In the genomic region with DNA sequence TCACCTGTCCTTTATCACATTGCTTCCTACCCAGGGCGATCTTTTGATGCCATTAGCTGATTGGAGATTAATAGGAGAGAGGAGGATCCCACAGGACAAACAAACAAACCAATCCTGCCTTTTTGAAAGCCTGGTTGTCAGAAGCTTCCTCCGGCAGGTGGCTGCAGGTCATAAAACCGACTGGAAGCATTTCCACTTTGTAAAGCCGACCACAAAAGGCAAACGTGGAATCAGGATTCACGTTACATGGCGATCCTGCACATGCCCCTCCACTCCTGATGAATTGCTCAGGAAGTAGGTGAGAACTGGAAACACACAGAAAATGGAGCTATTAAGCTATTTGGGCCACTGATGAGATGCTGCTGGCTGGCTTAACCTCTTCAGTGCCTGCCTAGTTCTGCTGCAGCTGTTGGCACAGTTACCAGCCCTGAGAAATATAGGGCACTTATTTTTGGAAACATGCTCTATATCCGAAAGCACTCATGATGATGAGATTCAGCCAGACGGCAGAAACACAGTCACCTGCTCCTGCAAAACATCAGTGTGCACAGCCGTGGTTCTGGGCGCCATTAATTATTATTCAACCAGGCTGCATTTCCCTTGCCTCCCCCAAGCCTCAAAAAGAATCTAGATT, we compare ENCODE assay signal across 13 cellular contexts.
A peak's percentile ranks its signal among the peaks of the same experiment; 100 is the strongest.
DNase-seq lines count a peak whose midpoint lies in the region; ATAC-seq, FAIRE-seq and TF ChIP-seq lines count a peak whose summit lies in the region.
"Had no signal": no experiment of that assay in that cellular context is flagged by ENCODE, and none has a peak within 500 bp of the region (broad histone marks: within the 10 kb centered on the region; RNA-seq: fewer than 3 reads in every experiment).

No MANE protein-coding gene starts in this region.

- DNase-seq in DMS153 (lab: John Stamatoyannopoulos, UW) = peak; percentile 97
- DNase-seq in NCI-H1694 (lab: John Stamatoyannopoulos, UW) = peak; percentile 36
- peak; percentile 91 for DNase-seq in SHP77 (lab: John Stamatoyannopoulos, UW)
- peak in 1 of 3 donors; percentile 3 for DNase-seq in mucosa of descending colon
- DNase-seq in GM12892 (ENCODE audit: insufficient read length) = no peak
- no peak for DNase-seq in activated CD4-positive, alpha-beta T cell treated with anti-CD3 and anti-CD28 coated beads, Interleukin-2, amount 50 U/mL, for 1 hour
- no peak for DNase-seq in SIG-M5 (lab: John Stamatoyannopoulos, UW)
- DNase-seq: activated gamma-delta T cell treated with Interleukin-2 at 50 U/mL for 16 hours; effector CD8-positive, alpha-beta T cell; foreskin keratinocyte; immature natural killer cell had no signal

- no peak for TF ChIP-seq CTCF in mucosa of descending colon (IDR thresholded peaks at IDR 0.05)

- H3K4me3 ChIP-seq in mucosa of descending colon = no peak overlapping the region

- TF ChIP-seq POLR2A in GM12892 (IDR thresholded peaks at IDR 0.05; ENCODE audit: low read depth, low read length) = no peak

- ATAC-seq in mucosa of descending colon = peak; percentile 22
- ATAC-seq in HG02642 (IDR thresholded peaks at IDR 0.05; ENCODE audit: poor library complexity, unreplicated experiment) = no peak
- ATAC-seq: foreskin keratinocyte had no signal

- FAIRE-seq in GM12892 (lab: Jason Lieb, UNC) = no peak
- FAIRE-seq: TTC549 had no signal

- no peaks in the 10 kb centered on the region for H3K9me3 ChIP-seq in mucosa of descending colon

- H3K36me3 ChIP-seq in mucosa of descending colon (ENCODE audit: low read depth) = no peaks in the 10 kb centered on the region

- intact Hi-C loops in mucosa of descending colon (cut with DNase I, micrococcal nuclease) = no loop called here

- H3K4me1 ChIP-seq in mucosa of descending colon (ENCODE audit: low read depth) = no peaks in the 10 kb centered on the region
- H3K4me1 ChIP-seq: foreskin keratinocyte had no signal

Comparison
In these comparisons a context has a peak if more than half of its experiments do, and no peak if none do; other contexts are left out.
1. DNase-seq: peak in DMS153 (single experiment), NCI-H1694 (single experiment) and SHP77 (2 of 2); none in GM12892 (single experiment), activated CD4-positive, alpha-beta T cell treated with anti-CD3 and anti-CD28 coated beads, Interleukin-2, amount 50 U/mL, for 1 hour (single experiment) and SIG-M5 (single experiment).